In genomic region chr4:12379191-12379590, GRCh38 we compare ENCODE assay signal across 23 cellular contexts.
DNase-seq lines count a peak whose midpoint lies in the region; ATAC-seq and TF ChIP-seq lines count a peak whose summit lies in the region.
"Had no signal": no experiment of that assay in that cellular context is flagged by ENCODE, and none has a peak within 500 bp of the region (broad histone marks: within the 10 kb centered on the region; RNA-seq: fewer than 3 reads in every experiment).

No MANE protein-coding gene starts in this region.

- peaks cover 14% of the 10 kb centered on the region for H3K9me3 Mint-ChIP-seq in endodermal cell

- H4K5ac ChIP-seq in IMR-90 (ENCODE audit: low read depth, low read length), result no peak overlapping the region

- no peak overlapping the region for H3K4ac ChIP-seq in IMR-90 (ENCODE audit: low read depth, low read length)

- no peaks in the 10 kb centered on the region for H3K9me1 ChIP-seq in IMR-90 (ENCODE audit: insufficient read depth, low read length)

- ATAC-seq in left ventricle myocardium superior, result peak; percentile 33
- no peak for ATAC-seq in right cardiac atrium
- no peak for ATAC-seq in IMR-90 (ENCODE audit: low read depth)
- no peak for ATAC-seq in GM19452 (IDR thresholded peaks at IDR 0.05; ENCODE audit: unreplicated experiment)
- ATAC-seq: GM12878 had no signal

- no peak overlapping the region for H2AFZ ChIP-seq in IMR-90 (replicated peaks; ENCODE audit: low read length, poor library complexity)

- no peaks in the 10 kb centered on the region for H3K36me3 Mint-ChIP-seq in endodermal cell (ENCODE audit: low read depth)
- H3K36me3 Mint-ChIP-seq: CD14-positive monocyte; CD4-positive, alpha-beta memory T cell; CD4-positive, CD25-positive, alpha-beta regulatory T cell; CD8-positive, alpha-beta memory T cell had no signal

- no peak overlapping the region for H3K4me3 Mint-ChIP-seq in endodermal cell
- H3K4me3 Mint-ChIP-seq: CD14-positive monocyte; CD4-positive, alpha-beta memory T cell; CD4-positive, CD25-positive, alpha-beta regulatory T cell; CD8-positive, alpha-beta memory T cell had no signal

- dilution Hi-C loops in IMR-90 (cut with HindIII; ENCODE audit: low sequenced_read_pairs, unreplicated experiment), result no loop called here

- CTCF ChIA-PET in IMR-90 (lab: Yijun Ruan, JAX), result no interaction called here

- H3K9me3 ChIP-seq in right cardiac atrium (ENCODE audit: control insufficient read depth, low read length), result no peaks in the 10 kb centered on the region
- H3K9me3 ChIP-seq in IMR-90 (ENCODE audit: control insufficient read depth, insufficient read depth, low read length), result peaks cover 6% of the 10 kb centered on the region
- H3K9me3 ChIP-seq in endodermal cell (ENCODE audit: control insufficient read depth, low read length), result peaks cover 34% of the 10 kb centered on the region
- H3K9me3 ChIP-seq: BE2C, BLaER1 had no signal

- H3K4me3 ChIP-seq in right cardiac atrium (ENCODE audit: low read length) (no peak overlapping the region), IMR-90 (ENCODE audit: insufficient read depth, low read depth, low read length) (no peak overlapping the region), endodermal cell (ENCODE audit: low read length) (peak overlapping the region; percentile 28)
- H3K4me3 ChIP-seq: BLaER1, GM12878 had no signal

- H2BK5ac ChIP-seq in IMR-90 (ENCODE audit: low read depth, low read length, poor library complexity, severe bottlenecking), result no peak overlapping the region

- H2BK15ac ChIP-seq in IMR-90 (ENCODE audit: low read depth, low read length), result no peak overlapping the region

- H3K9ac ChIP-seq in IMR-90 (ENCODE audit: low read depth, low read length) (no peak overlapping the region), endodermal cell (ENCODE audit: extremely low read depth, low read length, poor library complexity, severe bottlenecking) (no peak overlapping the region)
- H3K9ac ChIP-seq: BLaER1 had no signal

- no TSS peak for BruUV-seq in IMR-90 (replicated peaks; lab: Mats Ljungman, UMichigan)

- no peak overlapping the region for H4K8ac ChIP-seq in IMR-90 (ENCODE audit: low read depth in 2 of 2, low read length in 2 of 2)

- no peak overlapping the region for H3K18ac ChIP-seq in IMR-90 (ENCODE audit: low read depth, low read length)

- H2BK120ac ChIP-seq in IMR-90 (ENCODE audit: low read depth, low read length), result no peak overlapping the region

- no peak overlapping the region for H3K27ac ChIP-seq in right cardiac atrium (ENCODE audit: low read length)
- no peak overlapping the region for H3K27ac ChIP-seq in IMR-90 (ENCODE audit: insufficient read depth, low read length)
- no peak overlapping the region for H3K27ac ChIP-seq in endodermal cell (ENCODE audit: low read depth, low read length)
- H3K27ac ChIP-seq: BLaER1 had no signal

- POLR2A ChIA-PET in IMR-90 (lab: Charles Lee; ENCODE audit: unreplicated experiment), result no interaction called here

- no peak overlapping the region for H3K23ac ChIP-seq in IMR-90 (ENCODE audit: low read depth, low read length)

- peaks cover 8% of the 10 kb centered on the region for H3K4me1 Mint-ChIP-seq in endodermal cell
- H3K4me1 Mint-ChIP-seq: CD14-positive monocyte; CD4-positive, alpha-beta memory T cell; CD4-positive, CD25-positive, alpha-beta regulatory T cell; CD8-positive, alpha-beta memory T cell had no signal

- H4K20me1 ChIP-seq in IMR-90 (ENCODE audit: insufficient read depth, low read length), result no peaks in the 10 kb centered on the region
- H4K20me1 ChIP-seq: BLaER1 had no signal

- no peak overlapping the region for H2AK5ac ChIP-seq in IMR-90 (ENCODE audit: low read depth, low read length)

- in situ Hi-C loops in IMR-90 (cut with MboI; ENCODE audit: low sequenced_read_pairs), result no loop called here

- intact Hi-C loops in left ventricle myocardium superior (cut with micrococcal nuclease) (no loop called here), right cardiac atrium (cut with DNase I) (no loop called here), IMR-90 (cut with micrococcal nuclease) (no loop called here)

- no peak for TF ChIP-seq POLR2A in IMR-90 (IDR thresholded peaks at IDR 0.05; ENCODE audit: low read depth, low read length)

- H4K91ac ChIP-seq in IMR-90 (ENCODE audit: insufficient read depth, low read depth, low read length), result no peak overlapping the region

- H3K4me2 ChIP-seq in IMR-90 (ENCODE audit: low read depth, low read length), result no peak overlapping the region
- H3K4me2 ChIP-seq: BLaER1 had no signal

- H3K14ac ChIP-seq in IMR-90 (replicated peaks; ENCODE audit: low read depth, low read length), result no peak overlapping the region

- H3K4me1 ChIP-seq in right cardiac atrium (ENCODE audit: control insufficient read depth, insufficient read depth, low read length) (no peaks in the 10 kb centered on the region), IMR-90 (ENCODE audit: control insufficient read depth, insufficient read depth, low read length) (no peaks in the 10 kb centered on the region), endodermal cell (ENCODE audit: control insufficient read depth, insufficient read depth, low read length) (no peaks in the 10 kb centered on the region)
- H3K4me1 ChIP-seq: BE2C, BLaER1 had no signal

- 66% methylated on average over 1 of the region's 1 CpG for WGBS in right cardiac atrium
- no CpG with 5 or more reads among the region's 1 CpG for WGBS in IMR-90 (ENCODE audit: extremely low coverage in 2 of 2, insufficient read length in 1 of 2), 2 experiments
- 75% methylated on average over 1 of the region's 1 CpG for WGBS in endodermal cell (ENCODE audit: insufficient coverage in 1 of 2, insufficient read length in 1 of 2), 2 experiments

- H3K27me3 ChIP-seq in right cardiac atrium (ENCODE audit: control insufficient read depth, insufficient read depth), result no peaks in the 10 kb centered on the region
- no peaks in the 10 kb centered on the region for H3K27me3 ChIP-seq in IMR-90 (ENCODE audit: control insufficient read depth, insufficient read depth, low read length)
- H3K27me3 ChIP-seq in endodermal cell (ENCODE audit: control insufficient read depth, insufficient read depth, low read length, poor library complexity, severe bottlenecking), result no peaks in the 10 kb centered on the region
- H3K27me3 ChIP-seq: BE2C, BLaER1 had no signal

- H2BK20ac ChIP-seq in IMR-90 (ENCODE audit: low read depth, low read length), result no peak overlapping the region

- no peaks in the 10 kb centered on the region for H3K27me3 Mint-ChIP-seq in endodermal cell (ENCODE audit: insufficient read depth)
- H3K27me3 Mint-ChIP-seq: CD4-positive, alpha-beta memory T cell; CD4-positive, CD25-positive, alpha-beta regulatory T cell; CD8-positive, alpha-beta memory T cell had no signal

- H3K56ac ChIP-seq in IMR-90 (ENCODE audit: extremely low read depth, insufficient read depth, low read length), result no peak overlapping the region

- no peak for TF ChIP-seq CTCF in IMR-90 (conservative IDR thresholded peaks at IDR 0.05; ENCODE audit: low read depth, low read length)
- TF ChIP-seq CTCF in endodermal cell (conservative IDR thresholded peaks at IDR 0.05), result no peak

- DNase-seq in left ventricle myocardium superior (no peak), right cardiac atrium (no peak), IMR-90 (no peak), endodermal cell (no peak)
- DNase-seq: 8988T; ACHN; BE2C; C1 segment of cervical spinal cord; CD4-positive, alpha-beta memory T cell; CD4-positive, CD25-positive, alpha-beta regulatory T cell; CD8-positive, alpha-beta memory T cell; COR-L47; DMS 273 treated with DMSO at 0.1 percent for 48 hours; DMS153; DMS53; DMS79; DND-41; EL; GDM1 had no signal

- H3K27ac Mint-ChIP-seq in endodermal cell, result no peak overlapping the region
- H3K27ac Mint-ChIP-seq: CD14-positive monocyte; CD4-positive, alpha-beta memory T cell; CD4-positive, CD25-positive, alpha-beta regulatory T cell; CD8-positive, alpha-beta memory T cell had no signal

- no peak for TF ChIP-seq RAD21 in IMR-90 (IDR thresholded peaks at IDR 0.05; ENCODE audit: low read length)

- H2AK9ac ChIP-seq in IMR-90 (replicated peaks; ENCODE audit: low read depth, low read length, poor library complexity), result no peak overlapping the region

- no peaks in the 10 kb centered on the region for H3K36me3 ChIP-seq in IMR-90 (ENCODE audit: control insufficient read depth, insufficient read depth, low read length)
- no peaks in the 10 kb centered on the region for H3K36me3 ChIP-seq in endodermal cell (ENCODE audit: control insufficient read depth, insufficient read depth, low read length)
- H3K36me3 ChIP-seq: BE2C, BLaER1 had no signal

- H3K79me1 ChIP-seq in IMR-90 (ENCODE audit: low read depth in 1 of 2, low read length in 2 of 2), result no peaks in the 10 kb centered on the region

TF ChIP-seq in IMR-90, 13 proteins besides CTCF, POLR2A, EP300 and RAD21:
- TF ChIP-seq ELK1 (IDR thresholded peaks at IDR 0.05; ENCODE audit: borderline replicate concordance, low read depth, low read length) (no peak), SMC3 (IDR thresholded peaks at IDR 0.05; ENCODE audit: low read depth, low read length) (no peak), RFX5 (IDR thresholded peaks at IDR 0.05; ENCODE audit: low read depth, low read length) (no peak), MAFK (IDR thresholded peaks at IDR 0.05; ENCODE audit: low read depth, low read length) (peak; percentile 40; the same call in 1 of the 2 replicates), CHD1 (IDR thresholded peaks at IDR 0.05; ENCODE audit: low read depth, low read length) (no peak), USF2 (IDR thresholded peaks at IDR 0.05; ENCODE audit: low read depth, low read length) (no peak), CEBPB (IDR thresholded peaks at IDR 0.05; ENCODE audit: low read depth, low read length) (no peak), MAZ (IDR thresholded peaks at IDR 0.05; ENCODE audit: borderline replicate concordance, low read depth, low read length) (no peak)
